Comparison of ENCODE assay signal across 8 cellular contexts in the genomic region with DNA sequence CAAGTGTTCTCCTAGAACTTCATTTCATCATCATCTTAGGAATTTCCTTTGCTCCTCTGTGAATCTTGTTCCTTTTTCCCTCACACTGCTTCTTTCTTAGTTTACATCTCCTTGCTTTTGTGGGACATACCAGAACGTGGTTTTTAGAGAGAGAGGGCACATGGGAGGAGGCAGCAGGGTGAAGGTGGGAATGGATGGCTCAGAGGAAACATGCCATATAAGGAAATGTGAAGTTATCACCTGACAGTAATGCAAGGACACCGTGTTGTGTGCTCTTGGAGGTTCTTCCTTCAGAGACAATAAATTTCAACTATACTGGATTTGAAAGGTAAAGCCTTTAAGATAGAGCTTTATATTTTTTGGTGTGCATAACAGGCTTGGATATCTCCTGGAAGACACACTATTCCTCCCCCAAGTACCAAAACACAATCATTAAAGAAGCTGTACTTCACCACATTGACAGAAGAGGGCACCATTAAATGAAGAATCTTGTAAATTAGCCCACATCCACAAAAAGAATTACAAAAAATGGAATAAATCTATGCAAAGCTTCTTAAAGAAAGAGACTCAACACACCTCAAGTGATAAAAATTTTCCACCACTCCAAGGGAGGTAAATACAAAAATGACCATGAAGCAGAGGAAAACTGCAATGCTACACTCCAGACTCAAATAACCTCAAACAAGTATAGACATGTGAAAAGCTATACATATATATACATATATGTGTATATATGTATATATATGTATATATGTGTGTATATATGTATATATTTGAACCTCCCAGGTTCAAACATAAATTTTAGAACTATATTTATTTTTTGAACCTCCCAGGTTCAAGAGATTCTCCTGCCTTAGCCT. TPM values are rescaled to one million over a fixed set of nuclear protein-coding genes. Genes with fewer than 3 reads are reported as not detected.
DNase-seq lines count a peak whose midpoint lies in the region; ATAC-seq and TF ChIP-seq lines count a peak whose summit lies in the region.

No MANE protein-coding gene starts in this region.

- no peaks in the 10 kb centered on the region for H4K20me1 ChIP-seq in IMR-90 (ENCODE audit: insufficient read depth, low read length)

- peak; percentile 56 for TF ChIP-seq RAD21 in IMR-90 (IDR thresholded peaks at IDR 0.05; ENCODE audit: low read length)

- DNase-seq in NCI-H1105 treated with DMSO at 0.1 percent for 48 hours (lab: John Stamatoyannopoulos, UW), result peak; percentile 34
- DNase-seq in NCI-H1105 (lab: John Stamatoyannopoulos, UW), result no peak
- peak; percentile 48 for DNase-seq in IMR-90
- no peak for DNase-seq in adrenal gland
- no peak for DNase-seq in left colon
- no peak for DNase-seq in activated effector memory CD4-positive, alpha-beta T cell treated with Interleukin-2 at 50 U/mL for 16 hours
- no peak for DNase-seq in OCI-M2 (lab: John Stamatoyannopoulos, UW; ENCODE audit: unreplicated experiment)
- DNase-seq in activated CD4-positive, alpha-beta T cell treated with anti-CD3 and anti-CD28 coated beads for 48 hours, result no peak

- in situ Hi-C loops in IMR-90 (cut with MboI; ENCODE audit: low sequenced_read_pairs), result no loop called here

- BruUV-seq in IMR-90 (replicated peaks; lab: Mats Ljungman, UMichigan), result no TSS peak

- H4K8ac ChIP-seq in IMR-90 (ENCODE audit: low read depth in 2 of 2, low read length in 2 of 2), result no peak overlapping the region

- no peaks in the 10 kb centered on the region for H3K27me3 ChIP-seq in IMR-90 (ENCODE audit: control insufficient read depth, insufficient read depth, low read length)
- H3K27me3 ChIP-seq in adrenal gland, result no peaks in the 10 kb centered on the region

- no peak overlapping the region for H3K4me2 ChIP-seq in IMR-90 (ENCODE audit: low read depth, low read length)

- no peak overlapping the region for H3K56ac ChIP-seq in IMR-90 (ENCODE audit: extremely low read depth, insufficient read depth, low read length)

- H2BK20ac ChIP-seq in IMR-90 (ENCODE audit: low read depth, low read length), result no peak overlapping the region

- intact Hi-C loops in IMR-90 (cut with micrococcal nuclease) (loop anchor here (1.0 to 5.0 kb wide), 6 partner anchors 52 to 602 kb away; no protein-coding TSS in a partner anchor), adrenal gland (cut with DNase I) (loop anchor here in 1 of 2 donors (5.0 kb wide), 1 partner anchor 49 kb away; no protein-coding TSS in a partner anchor), left colon (cut with DNase I, micrococcal nuclease) (loop anchor here in 1 of 2 donors (5.0 kb wide), 1 partner anchor 54 kb away; no protein-coding TSS in a partner anchor)

- no peak overlapping the region for H4K5ac ChIP-seq in IMR-90 (ENCODE audit: low read depth, low read length)

- H3K23ac ChIP-seq in IMR-90 (ENCODE audit: low read depth, low read length), result no peak overlapping the region

- H2BK15ac ChIP-seq in IMR-90 (ENCODE audit: low read depth, low read length), result 0 out of 3 replicates have a peak overlapping the region, but pooled peaks have one; percentile 2

- H3K4ac ChIP-seq in IMR-90 (ENCODE audit: low read depth, low read length), result peak overlapping the region; percentile 75; the same call in 1 of the 2 replicates

- no CpG with 5 or more reads among the region's 2 CpGs for WGBS in IMR-90 (ENCODE audit: extremely low coverage in 2 of 2, insufficient read length in 1 of 2), 2 experiments
- 31 to 41% (median 36%) methylated on average over 2 of the region's 2 CpGs for WGBS in adrenal gland, 4 donors

- no peak overlapping the region for H3K14ac ChIP-seq in IMR-90 (replicated peaks; ENCODE audit: low read depth, low read length)

- no peak overlapping the region for H2AK5ac ChIP-seq in IMR-90 (ENCODE audit: low read depth, low read length)

- no peaks in the 10 kb centered on the region for H3K4me1 ChIP-seq in IMR-90 (ENCODE audit: control insufficient read depth, insufficient read depth, low read length)
- no peaks in the 10 kb centered on the region for H3K4me1 ChIP-seq in adrenal gland (replicated peaks in 1 of 2)

- no peak overlapping the region for H3K18ac ChIP-seq in IMR-90 (ENCODE audit: low read depth, low read length)

- ATAC-seq in IMR-90 (ENCODE audit: low read depth) (peak; percentile 86), left colon (peak; percentile 30)

- no peak overlapping the region for H4K91ac ChIP-seq in IMR-90 (ENCODE audit: insufficient read depth, low read depth, low read length)

- dilution Hi-C loops in IMR-90 (cut with HindIII; ENCODE audit: low sequenced_read_pairs, unreplicated experiment), result no loop called here

- no peak overlapping the region for H3K4me3 ChIP-seq in IMR-90 (ENCODE audit: insufficient read depth, low read depth, low read length)
- H3K4me3 ChIP-seq in adrenal gland, result no peak overlapping the region

- no peak overlapping the region for H2BK120ac ChIP-seq in IMR-90 (ENCODE audit: low read depth, low read length)

- POLR2A ChIA-PET in IMR-90 (lab: Charles Lee; ENCODE audit: unreplicated experiment), result interaction anchor here (0.6 kb wide), 1 partner anchor 97 kb away, joined by 3 read pairs; no protein-coding TSS in a partner anchor

- H3K27ac ChIP-seq in IMR-90 (ENCODE audit: insufficient read depth, low read length), result no peak overlapping the region
- no peak overlapping the region for H3K27ac ChIP-seq in adrenal gland

- H3K36me3 ChIP-seq in IMR-90 (ENCODE audit: control insufficient read depth, insufficient read depth, low read length) (no peaks in the 10 kb centered on the region), adrenal gland (replicated peaks in 1 of 2) (no peaks in the 10 kb centered on the region)

- H3K9ac ChIP-seq in IMR-90 (ENCODE audit: low read depth, low read length), result no peak overlapping the region

- no peaks in the 10 kb centered on the region for H3K9me1 ChIP-seq in IMR-90 (ENCODE audit: insufficient read depth, low read length)

- CTCF ChIA-PET in IMR-90 (lab: Yijun Ruan, JAX), result interaction anchor here (0.5 to 3.6 kb wide), 19 partner anchors 11 to 993 kb away, joined by 3 to 26 read pairs (median 4); partner anchors contain the start of gene RPL39L

- no peak overlapping the region for H2AK9ac ChIP-seq in IMR-90 (replicated peaks; ENCODE audit: low read depth, low read length, poor library complexity)

- H3K9me3 ChIP-seq in IMR-90 (ENCODE audit: control insufficient read depth, insufficient read depth, low read length) (no peaks in the 10 kb centered on the region), adrenal gland (replicated peaks in 1 of 3) (no peaks in the 10 kb centered on the region)

- TF ChIP-seq POLR2A in IMR-90 (IDR thresholded peaks at IDR 0.05; ENCODE audit: low read depth, low read length) (no peak), adrenal gland (IDR thresholded peaks at IDR 0.05) (no peak)

- TF ChIP-seq CTCF in IMR-90 (conservative IDR thresholded peaks at IDR 0.05; ENCODE audit: low read depth, low read length), result peak; percentile 57
- peak; percentile 32 to 62 (median 51) for TF ChIP-seq CTCF in adrenal gland (IDR thresholded peaks at IDR 0.05)

- H2BK5ac ChIP-seq in IMR-90 (ENCODE audit: low read depth, low read length, poor library complexity, severe bottlenecking), result no peak overlapping the region

- H2AFZ ChIP-seq in IMR-90 (replicated peaks; ENCODE audit: low read length, poor library complexity), result no peak overlapping the region

- H3K79me1 ChIP-seq in IMR-90 (ENCODE audit: low read depth in 1 of 2, low read length in 2 of 2), result no peaks in the 10 kb centered on the region; a peak in 1 of 4 replicates

TF ChIP-seq in IMR-90, 13 proteins besides CTCF, POLR2A, EP300 and RAD21:
- no peak for TF ChIP-seq CHD1 (IDR thresholded peaks at IDR 0.05; ENCODE audit: low read depth, low read length)
- peak; percentile 60 for TF ChIP-seq SMC3 (IDR thresholded peaks at IDR 0.05; ENCODE audit: low read depth, low read length)

RNA-seq across cellular contexts. Expression of gene RPL39L, which starts 26.1 kb away (rescaled TPM):
- total RNA-seq in IMR-90 (2012; rRNA removed) (32.5 and 34.6 TPM in 2 replicates), adrenal gland (1 to 10 TPM; 1.5 to 8.3 (median 2.3) TPM), left colon (1 to 10 TPM; 2.2 to 3.2 TPM)
- polyA plus RNA-seq in IMR-90 (2012; rRNA removed) (18.1 and 22.1 TPM in 2 replicates), adrenal gland (1 to 10 TPM; 1.8 to 3.6 (median 3.4) TPM)
- 8.4 and 18.9 TPM in 2 replicates for polyA plus RNA-seq in IMR-90 (2012; cell fraction: cytosol; rRNA removed)
- polyA plus RNA-seq in IMR-90 (2012; cell fraction: nucleus; rRNA removed; ENCODE audit: low replicate concordance), result 4.1 and 7.0 TPM in 2 replicates

Comparison
In these comparisons a context has a peak if more than half of its experiments do, and no peak if none do; other contexts are left out.
1. DNase-seq: peak in NCI-H1105 treated with DMSO at 0.1 percent for 48 hours (single experiment) and IMR-90 (single experiment); none in NCI-H1105 (single experiment), adrenal gland (0 of 7), left colon (0 of 2), activated effector memory CD4-positive, alpha-beta T cell treated with Interleukin-2 at 50 U/mL for 16 hours (single experiment), OCI-M2 (single experiment) and activated CD4-positive, alpha-beta T cell treated with anti-CD3 and anti-CD28 coated beads for 48 hours (single experiment).